ENCODE assay signal across 30 cellular contexts in the genomic region with DNA sequence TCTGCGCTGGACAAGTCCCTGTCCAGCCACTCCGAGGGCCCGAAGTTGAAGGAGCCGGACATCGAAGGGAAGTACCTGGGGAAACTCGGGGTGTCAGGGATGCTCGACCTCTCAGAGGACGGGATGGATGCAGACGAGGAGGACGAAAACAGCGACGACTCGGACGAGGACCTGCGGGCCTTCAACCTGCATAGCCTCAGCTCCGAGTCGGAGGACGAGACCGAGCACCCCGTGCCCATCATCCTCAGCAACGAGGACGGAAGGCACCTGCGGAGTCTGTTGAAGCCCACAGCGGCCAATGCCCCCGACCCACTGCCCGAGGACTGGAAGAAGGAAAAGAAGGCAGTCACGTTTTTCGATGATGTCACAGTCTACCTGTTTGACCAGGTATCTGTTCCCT. TPM values are rescaled to one million over a fixed set of nuclear protein-coding genes. Genes with fewer than 3 reads are reported as not detected.
DNase-seq lines count a peak whose midpoint lies in the region; ATAC-seq, FAIRE-seq and TF ChIP-seq lines count a peak whose summit lies in the region.
"Had no signal": no experiment of that assay in that cellular context is flagged by ENCODE, and none has a peak within 500 bp of the region (broad histone marks: within the 10 kb centered on the region; RNA-seq: fewer than 3 reads in every experiment).

No MANE protein-coding gene starts in this region.

- H3K27me3 Mint-ChIP-seq in chondrocyte (ENCODE audit: low read depth) (no peaks in the 10 kb centered on the region), WTC11 (ENCODE audit: low read depth) (no peaks in the 10 kb centered on the region)
- H3K27me3 Mint-ChIP-seq: CD4-positive, alpha-beta memory T cell; CD4-positive, CD25-positive, alpha-beta regulatory T cell; CD8-positive, alpha-beta memory T cell had no signal

- no peak overlapping the region for H3K4ac ChIP-seq in IMR-90 (ENCODE audit: low read depth, low read length)

- H2BK5ac ChIP-seq in IMR-90 (ENCODE audit: low read depth, low read length, poor library complexity, severe bottlenecking): no peak overlapping the region

- no peak for TF ChIP-seq RAD21 in HepG2 (CRISPR knock-in tag; IDR thresholded peaks at IDR 0.05)
- TF ChIP-seq RAD21 in IMR-90 (IDR thresholded peaks at IDR 0.05; ENCODE audit: low read length): no peak

- H3K36me3 ChIP-seq in HepG2 (replicated peaks in 1 of 2; ENCODE audit: control insufficient read depth in 1 of 2, insufficient read depth in 2 of 2, low read length in 2 of 2) (peaks cover 30 to 73% of the 10 kb centered on the region in 2 experiments), right lobe of liver (peaks cover 0 to 35% (median 5%) of the 10 kb centered on the region in 4 donors), IMR-90 (ENCODE audit: control insufficient read depth, insufficient read depth, low read length) (peaks cover 21% of the 10 kb centered on the region; the same call in 1 of the 2 replicates), kidney (ENCODE audit: control insufficient read depth in 1 of 2, insufficient read depth in 2 of 2, low read length in 2 of 2) (peaks cover 9 to 16% of the 10 kb centered on the region in 2 donors)

- in situ Hi-C loops in HepG2 (cut with HindIII; ENCODE audit: extremely low pct_ligation_motif_present, low pct_unique_long_range_greater_than_20kb): no loop called here
- in situ Hi-C loops in IMR-90 (cut with MboI; ENCODE audit: low sequenced_read_pairs): no loop called here

- intact Hi-C loops in HepG2 (cut with micrococcal nuclease; ENCODE audit: unreplicated experiment): no loop called here
- intact Hi-C loops in right lobe of liver (cut with DNase I): no loop called here
- intact Hi-C loops in IMR-90 (cut with micrococcal nuclease): no loop called here
- intact Hi-C loops in kidney (cut with DNase I): no loop called here

- no peak overlapping the region for H2AFZ ChIP-seq in HepG2 (ENCODE audit: low read length)
- H2AFZ ChIP-seq in IMR-90 (replicated peaks; ENCODE audit: low read length, poor library complexity): peak overlapping the region; percentile 58

- peak overlapping the region; percentile 10 for H2BK120ac ChIP-seq in IMR-90 (ENCODE audit: low read depth, low read length)

- H3K4me3 ChIP-seq in HepG2 (replicated peaks in 1 of 3; ENCODE audit: insufficient read depth in 1 of 3, low read depth in 2 of 3, low read length in 3 of 3): no peak overlapping the region
- H3K4me3 ChIP-seq in right lobe of liver: no peak overlapping the region
- H3K4me3 ChIP-seq in IMR-90 (ENCODE audit: insufficient read depth, low read depth, low read length): no peak overlapping the region
- no peak overlapping the region for H3K4me3 ChIP-seq in kidney (ENCODE audit: low read length in 2 of 2)
- H3K4me3 ChIP-seq: BLaER1, GM12878 had no signal

- no peak overlapping the region for H3K18ac ChIP-seq in IMR-90 (ENCODE audit: low read depth, low read length)

- H4K20me1 ChIP-seq in HepG2 (ENCODE audit: insufficient read depth, low read length) (0 out of 2 replicates have a peak, but pooled peaks cover 6% of the 10 kb centered on the region), IMR-90 (ENCODE audit: insufficient read depth, low read length) (no peaks in the 10 kb centered on the region)

- H3K9me1 ChIP-seq in IMR-90 (ENCODE audit: insufficient read depth, low read length): no peaks in the 10 kb centered on the region; the same call in 1 of the 2 replicates

- TF ChIP-seq EP300 in HepG2 (IDR thresholded peaks at IDR 0.05; ENCODE audit: low read depth in 2 of 2, low read length in 2 of 2) (no peak), HepG2 (CRISPR knock-in tag; IDR thresholded peaks at IDR 0.05; ENCODE audit: borderline replicate concordance) (no peak)

- H2BK20ac ChIP-seq in IMR-90 (ENCODE audit: low read depth, low read length): no peak overlapping the region

- H4K8ac ChIP-seq in IMR-90 (ENCODE audit: low read depth in 2 of 2, low read length in 2 of 2): no peak overlapping the region

- no peak overlapping the region for H3K14ac ChIP-seq in IMR-90 (replicated peaks; ENCODE audit: low read depth, low read length)

- H2BK15ac ChIP-seq in IMR-90 (ENCODE audit: low read depth, low read length): no peak overlapping the region

- peak overlapping the region; percentile 62 for H2AK9ac ChIP-seq in IMR-90 (replicated peaks; ENCODE audit: low read depth, low read length, poor library complexity)

- H3K23ac ChIP-seq in IMR-90 (ENCODE audit: low read depth, low read length): no peak overlapping the region

- no peak for TF ChIP-seq CTCF in HepG2 (CRISPR knock-in tag; IDR thresholded peaks at IDR 0.05)
- no peak for TF ChIP-seq CTCF in right lobe of liver (IDR thresholded peaks at IDR 0.05)
- no peak for TF ChIP-seq CTCF in IMR-90 (conservative IDR thresholded peaks at IDR 0.05; ENCODE audit: low read depth, low read length)
- no peak for TF ChIP-seq CTCF in chondrocyte (IDR thresholded peaks at IDR 0.05)
- TF ChIP-seq CTCF in kidney (IDR thresholded peaks at IDR 0.05; ENCODE audit: borderline replicate concordance, extremely low read depth, insufficient read depth): no peak
- TF ChIP-seq CTCF in WTC11 (IDR thresholded peaks at IDR 0.05): no peak

- WGBS in HepG2 (ENCODE audit: low lambda C conversion rate): 96% methylated on average over 28 of the region's 28 CpGs
- 98% methylated on average over 8 of the region's 28 CpGs for WGBS in right lobe of liver (ENCODE audit: insufficient coverage, low coverage, low lambda C conversion rate, missing lambda C conversion rate)
- WGBS in IMR-90 (ENCODE audit: extremely low coverage in 2 of 2, insufficient read length in 1 of 2), 2 experiments: 97% methylated on average over 23 of the region's 28 CpGs; no CpG with 5 or more reads in 1 of the 2 experiments

- peaks cover 23% of the 10 kb centered on the region for H3K4me1 Mint-ChIP-seq in chondrocyte (ENCODE audit: low read depth)
- H3K4me1 Mint-ChIP-seq in WTC11: no peaks in the 10 kb centered on the region

- H3K4me3 Mint-ChIP-seq in chondrocyte (ENCODE audit: unreplicated experiment): no peak overlapping the region
- no peak overlapping the region for H3K4me3 Mint-ChIP-seq in WTC11
- H3K4me3 Mint-ChIP-seq: CD14-positive monocyte; CD4-positive, alpha-beta memory T cell; CD4-positive, CD25-positive, alpha-beta regulatory T cell; CD8-positive, alpha-beta memory T cell had no signal

- DNase-seq in HepG2 (ENCODE audit: low spot score) (no peak), right lobe of liver (no peak), IMR-90 (no peak), chondrocyte (ENCODE audit: low spot score) (no peak), kidney (peak; percentile 58), HT-29 (ENCODE audit: low spot score) (no peak), WTC11 (ENCODE audit: low spot score) (no peak)
- DNase-seq in stimulated activated CD4-positive, alpha-beta T cell treated with anti-CD3 and anti-CD28 coated beads, Interleukin-2, amount 100 ng/mL, for 24 hours: no peak
- DNase-seq: 8988T; ACHN; BE2C; CD4-positive, alpha-beta memory T cell; CD4-positive, CD25-positive, alpha-beta regulatory T cell; CD8-positive, alpha-beta memory T cell; COR-L47; DMS 273 treated with DMSO at 0.1 percent for 48 hours; DMS153; DMS53; DMS79; DND-41; GDM1 had no signal

- H4K5ac ChIP-seq in IMR-90 (ENCODE audit: low read depth, low read length): no peak overlapping the region

- peaks cover 0 to 5% of the 10 kb centered on the region in 2 experiments; a peak in 2 of 4 replicates for H3K79me1 ChIP-seq in IMR-90 (ENCODE audit: low read depth in 1 of 2, low read length in 2 of 2)

- peaks cover 26% of the 10 kb centered on the region for H3K36me3 Mint-ChIP-seq in chondrocyte (ENCODE audit: low read depth)
- peaks cover 20% of the 10 kb centered on the region for H3K36me3 Mint-ChIP-seq in WTC11

- no peak overlapping the region; the same call in 1 of the 2 replicates for H2AK5ac ChIP-seq in IMR-90 (ENCODE audit: low read depth, low read length)

- TF ChIP-seq POLR2A in HepG2 (IDR thresholded peaks at IDR 0.05; ENCODE audit: insufficient read depth in 1 of 2, low read depth in 2 of 2, low read length in 2 of 2) (no peak), right lobe of liver (IDR thresholded peaks at IDR 0.05) (no peak), IMR-90 (IDR thresholded peaks at IDR 0.05; ENCODE audit: low read depth, low read length) (no peak)

- H3K56ac ChIP-seq in IMR-90 (ENCODE audit: extremely low read depth, insufficient read depth, low read length): no peak overlapping the region

- ATAC-seq in HepG2 (no peak), right lobe of liver (no peak), IMR-90 (ENCODE audit: low read depth) (no peak), WTC11 (no peak)
- ATAC-seq: GM12878 had no signal

- BruUV-seq in HepG2 (replicated peaks; lab: Mats Ljungman, UMichigan) (no TSS peak), IMR-90 (replicated peaks; lab: Mats Ljungman, UMichigan) (no TSS peak)

- H3K27me3 ChIP-seq in HepG2 (ENCODE audit: control insufficient read depth in 1 of 2, insufficient read depth in 2 of 2, low read length in 2 of 2) (no peaks in the 10 kb centered on the region), right lobe of liver (no peaks in the 10 kb centered on the region), IMR-90 (ENCODE audit: control insufficient read depth, insufficient read depth, low read length) (no peaks in the 10 kb centered on the region)
- H3K27me3 ChIP-seq: BE2C, BLaER1 had no signal

- dilution Hi-C loops in IMR-90 (cut with HindIII; ENCODE audit: low sequenced_read_pairs, unreplicated experiment): no loop called here

- CTCF ChIA-PET in HepG2 (lab: Yijun Ruan, JAX; ENCODE audit: low intra/inter-chr PET ratio, low total read pairs): no interaction called here
- CTCF ChIA-PET in IMR-90 (lab: Yijun Ruan, JAX): no interaction called here
- CTCF ChIA-PET in WTC11 (lab: Charles Lee): no interaction called here

- H3K9me3 Mint-ChIP-seq in chondrocyte (ENCODE audit: low read depth): peaks cover 4% of the 10 kb centered on the region
- H3K9me3 Mint-ChIP-seq in WTC11: no peaks in the 10 kb centered on the region

- FAIRE-seq in HepG2 (lab: Jason Lieb, UNC) (no peak), kidney (lab: Jason Lieb, UNC) (no peak)
- FAIRE-seq: A204.1, GM12878, GM12892, GM18507 had no signal

- H3K9ac ChIP-seq in HepG2 (ENCODE audit: insufficient read depth, low read depth, low read length) (no peak overlapping the region), IMR-90 (ENCODE audit: low read depth, low read length) (no peak overlapping the region), kidney (ENCODE audit: low read length in 2 of 2) (no peak overlapping the region)
- H3K9ac ChIP-seq: BLaER1 had no signal

- H3K4me1 ChIP-seq in HepG2 (ENCODE audit: insufficient read depth, low read length): peaks cover 17% of the 10 kb centered on the region; the same call in 1 of the 2 replicates
- no peaks in the 10 kb centered on the region for H3K4me1 ChIP-seq in right lobe of liver
- peaks cover 2% of the 10 kb centered on the region; the same call in 1 of the 2 replicates for H3K4me1 ChIP-seq in IMR-90 (ENCODE audit: control insufficient read depth, insufficient read depth, low read length)
- peaks cover 0 to 7% of the 10 kb centered on the region in 2 donors for H3K4me1 ChIP-seq in kidney (ENCODE audit: control insufficient read depth in 1 of 2, insufficient read depth in 1 of 2, low read depth in 1 of 2, low read length in 2 of 2)
- H3K4me1 ChIP-seq: BE2C had no signal

- H3K27ac Mint-ChIP-seq in chondrocyte (ENCODE audit: unreplicated experiment) (peak overlapping the region; percentile 22), WTC11 (no peak overlapping the region)

- H3K9me3 ChIP-seq in HepG2 (ENCODE audit: low read length) (no peaks in the 10 kb centered on the region), right lobe of liver (no peaks in the 10 kb centered on the region), IMR-90 (ENCODE audit: control insufficient read depth, insufficient read depth, low read length) (peaks cover 3% of the 10 kb centered on the region; the same call in 1 of the 2 replicates), kidney (ENCODE audit: control insufficient read depth in 1 of 2, low read length in 2 of 2) (no peaks in the 10 kb centered on the region)
- H3K9me3 ChIP-seq: BE2C had no signal

- POLR2A ChIA-PET in HepG2 (lab: Yijun Ruan, JAX): no interaction called here
- POLR2A ChIA-PET in IMR-90 (lab: Charles Lee; ENCODE audit: unreplicated experiment): no interaction called here
- POLR2A ChIA-PET in WTC11 (lab: Charles Lee): no interaction called here

- H4K91ac ChIP-seq in IMR-90 (ENCODE audit: insufficient read depth, low read depth, low read length): no peak overlapping the region

- peaks cover 3% of the 10 kb centered on the region for H3K79me2 ChIP-seq in HepG2 (ENCODE audit: insufficient read depth, low read length)

- H3K27ac ChIP-seq in HepG2 (ENCODE audit: extremely low read length, insufficient read depth, low read length): no peak overlapping the region
- no peak overlapping the region for H3K27ac ChIP-seq in right lobe of liver
- no peak overlapping the region for H3K27ac ChIP-seq in IMR-90 (ENCODE audit: insufficient read depth, low read length)
- no peak overlapping the region for H3K27ac ChIP-seq in kidney (ENCODE audit: low read depth in 2 of 2, low read length in 2 of 2)
- H3K27ac ChIP-seq: BLaER1 had no signal

- H3K4me2 ChIP-seq in HepG2 (ENCODE audit: low read depth, low read length) (no peak overlapping the region), IMR-90 (ENCODE audit: low read depth, low read length) (no peak overlapping the region)
- H3K4me2 ChIP-seq: BLaER1 had no signal

RNA-seq across cellular contexts. Expression of a gene that starts 17.1 kb away (rescaled TPM):
- total RNA-seq in HepG2 (2016; rRNA removed; fragmentation: Illumina TruSeq; extraction: Trizol): 4.4 and 6.1 TPM in 2 replicates
- total RNA-seq in HepG2 (2016; cell fraction: cytosol; rRNA removed; fragmentation: Illumina TruSeq; extraction: Trizol; ENCODE audit: low read depth): 0.44 and 1.3 TPM in 2 replicates
- 4.0 and 5.3 TPM in 2 replicates for total RNA-seq in HepG2 (2016; cell fraction: insoluble cytoplasmic fraction; rRNA removed; fragmentation: Illumina TruSeq; extraction: Trizol)
- total RNA-seq in HepG2 (2016; cell fraction: membrane; rRNA removed; fragmentation: Illumina TruSeq; extraction: Trizol): 2.9 and 3.3 TPM in 2 replicates
- total RNA-seq in HepG2 (2016; cell fraction: nucleus; rRNA removed; fragmentation: Illumina TruSeq; extraction: Trizol): 3.8 and 5.3 TPM in 2 replicates
- 1.9 and 2.3 TPM in 2 replicates for polyA plus RNA-seq in HepG2 (2011; rRNA removed)
- polyA plus RNA-seq in HepG2 (2011; cell fraction: cytosol; rRNA removed): 2.0 and 3.2 TPM in 2 replicates
- 2.5 and 3.0 TPM in 2 replicates for polyA plus RNA-seq in HepG2 (2011; cell fraction: nucleus; rRNA removed)
- polyA plus RNA-seq in HepG2 (2012): 0.83 and 1.6 TPM in 2 replicates
- polyA plus RNA-seq in HepG2 (2016; cell fraction: cytosol; fragmentation: Illumina TruSeq; extraction: Trizol; ENCODE audit: low read depth): 0.18 and 0.37 TPM in 2 replicates
- polyA plus RNA-seq in HepG2 (2016; cell fraction: insoluble cytoplasmic fraction; fragmentation: Illumina TruSeq; extraction: Trizol; ENCODE audit: low read depth): 2.3 and 3.1 TPM in 2 replicates
- polyA plus RNA-seq in HepG2 (2016; cell fraction: membrane; fragmentation: Illumina TruSeq; extraction: Trizol; ENCODE audit: low read depth): 0.77 and 1.0 TPM in 2 replicates
- 3.6 and 4.4 TPM in 2 replicates for polyA plus RNA-seq in HepG2 (2016; cell fraction: nucleus; fragmentation: Illumina TruSeq; extraction: Trizol; ENCODE audit: insufficient read depth, low read depth)
- 2.7 TPM in 1 of 2 replicates, not detected in the other for polyA minus RNA-seq in HepG2 (2011; rRNA and poly(A)+ RNA removed; ENCODE audit: low replicate concordance)
- 2.5 and 3.4 TPM in 2 replicates for polyA minus RNA-seq in HepG2 (2011; cell fraction: cytosol; rRNA and poly(A)+ RNA removed)
- 1.8 and 2.7 TPM in 2 replicates for polyA minus RNA-seq in HepG2 (2011; cell fraction: nucleus; rRNA and poly(A)+ RNA removed)
- total RNA-seq in right lobe of liver: 10 to 100 TPM in 2 of 6 experiments, 1 to 10 TPM in 4; 2.3 to 25.9 (median 5.3) TPM
- total RNA-seq in IMR-90 (2012; rRNA removed): not detected in 2 replicates
- not detected in 2 replicates for polyA plus RNA-seq in IMR-90 (2012; rRNA removed)
- 0.11 and 0.22 TPM in 2 replicates for polyA plus RNA-seq in IMR-90 (2012; cell fraction: cytosol; rRNA removed)
- polyA plus RNA-seq in IMR-90 (2012; cell fraction: nucleus; rRNA removed; ENCODE audit: low replicate concordance): 0.27 TPM in 1 of 2 replicates, not detected in the other
- total RNA-seq in chondrocyte: 0.32 to 1.2 TPM in 2 of 3 replicates, not detected in the other
- 3.1 TPM for total RNA-seq in kidney
- polyA plus RNA-seq in kidney (ENCODE audit: insufficient read depth, low read depth, low replicate concordance): not detected
- total RNA-seq in HT-29 (2014; rRNA removed; shearing (Covaris generic)): 16.2 and 21.8 TPM in 2 replicates
- 2.7 to 3.3 TPM (median 2.8 TPM) in 3 replicates for total RNA-seq in WTC11 (2021)
- total RNA-seq: CD4-positive, alpha-beta memory T cell; CD4-positive, CD25-positive, alpha-beta regulatory T cell; CD8-positive, alpha-beta memory T cell; Daoy; G401 had no signal
- polyA plus RNA-seq: AG04450; CD14-positive monocyte; CD4-positive, alpha-beta memory T cell; CD4-positive, CD25-positive, alpha-beta regulatory T cell; CD8-positive, alpha-beta memory T cell had no signal

RNA-seq across cellular contexts. Expression of a gene that starts 57.8 kb away (rescaled TPM):
- total RNA-seq in HepG2 (2016; rRNA removed; fragmentation: Illumina TruSeq; extraction: Trizol): 6.3 and 8.3 TPM in 2 replicates
- total RNA-seq in HepG2 (2016; cell fraction: cytosol; rRNA removed; fragmentation: Illumina TruSeq; extraction: Trizol; ENCODE audit: low read depth): 1.5 and 2.3 TPM in 2 replicates
- 5.7 and 9.5 TPM in 2 replicates for total RNA-seq in HepG2 (2016; cell fraction: insoluble cytoplasmic fraction; rRNA removed; fragmentation: Illumina TruSeq; extraction: Trizol)
- 2.0 and 2.8 TPM in 2 replicates for total RNA-seq in HepG2 (2016; cell fraction: membrane; rRNA removed; fragmentation: Illumina TruSeq; extraction: Trizol)
- 10.0 and 10.5 TPM in 2 replicates for total RNA-seq in HepG2 (2016; cell fraction: nucleus; rRNA removed; fragmentation: Illumina TruSeq; extraction: Trizol)
- polyA plus RNA-seq in HepG2 (2011; rRNA removed): 2.3 and 2.5 TPM in 2 replicates
- polyA plus RNA-seq in HepG2 (2011; cell fraction: cytosol; rRNA removed): 1.4 and 2.3 TPM in 2 replicates
- 15.9 and 17.4 TPM in 2 replicates for polyA plus RNA-seq in HepG2 (2011; cell fraction: nucleus; rRNA removed)
- 4.7 and 7.6 TPM in 2 replicates for polyA plus RNA-seq in HepG2 (2012)
- 0.37 and 0.40 TPM in 2 replicates for polyA plus RNA-seq in HepG2 (2016; cell fraction: cytosol; fragmentation: Illumina TruSeq; extraction: Trizol; ENCODE audit: low read depth)
- polyA plus RNA-seq in HepG2 (2016; cell fraction: insoluble cytoplasmic fraction; fragmentation: Illumina TruSeq; extraction: Trizol; ENCODE audit: low read depth): 2.7 and 2.9 TPM in 2 replicates
- 0.61 and 0.71 TPM in 2 replicates for polyA plus RNA-seq in HepG2 (2016; cell fraction: membrane; fragmentation: Illumina TruSeq; extraction: Trizol; ENCODE audit: low read depth)
- 15.6 and 16.9 TPM in 2 replicates for polyA plus RNA-seq in HepG2 (2016; cell fraction: nucleus; fragmentation: Illumina TruSeq; extraction: Trizol; ENCODE audit: insufficient read depth, low read depth)
- polyA minus RNA-seq in HepG2 (2011; rRNA and poly(A)+ RNA removed; ENCODE audit: low replicate concordance): 2.3 and 6.5 TPM in 2 replicates
- 2.5 and 4.0 TPM in 2 replicates for polyA minus RNA-seq in HepG2 (2011; cell fraction: cytosol; rRNA and poly(A)+ RNA removed)
- 5.9 and 7.1 TPM in 2 replicates for polyA minus RNA-seq in HepG2 (2011; cell fraction: nucleus; rRNA and poly(A)+ RNA removed)
- 10 to 100 TPM in 5 of 6 experiments, 1 to 10 TPM in 1; 9.4 to 14.9 (median 12.4) TPM for total RNA-seq in right lobe of liver
- total RNA-seq in IMR-90 (2012; rRNA removed): 6.9 and 14.7 TPM in 2 replicates
- polyA plus RNA-seq in IMR-90 (2012; rRNA removed): 10.6 and 11.5 TPM in 2 replicates
- polyA plus RNA-seq in IMR-90 (2012; cell fraction: cytosol; rRNA removed): 6.5 and 9.9 TPM in 2 replicates
- 18.6 and 48.0 TPM in 2 replicates for polyA plus RNA-seq in IMR-90 (2012; cell fraction: nucleus; rRNA removed; ENCODE audit: low replicate concordance)
- 27.3 to 33.8 TPM (median 32.0 TPM) in 3 replicates for total RNA-seq in chondrocyte
- 39.5 TPM for total RNA-seq in kidney
- 5.1 TPM for polyA plus RNA-seq in kidney (ENCODE audit: insufficient read depth, low read depth, low replicate concordance)
- total RNA-seq in HT-29 (2014; rRNA removed; shearing (Covaris generic)): 36.2 and 47.6 TPM in 2 replicates
- 17.6 to 21.5 TPM (median 18.4 TPM) in 3 replicates for total RNA-seq in WTC11 (2021)
